1 cellular context compared by ENCODE assay signal in genomic region chr7:66655113-66655806, GRCh38.
TF ChIP-seq lines count a peak whose summit lies in the region.

No MANE protein-coding gene starts in this region.

TF ChIP-seq in SK-N-SH, 30 proteins besides CTCF, POLR2A, EP300 and RAD21:
- TF ChIP-seq MAX (IDR thresholded peaks at IDR 0.05; ENCODE audit: low read depth) (peak; percentile 29; the same call in 1 of the 2 replicates), SMC3 (IDR thresholded peaks at IDR 0.05; ENCODE audit: low read depth, low read length) (peak; percentile 14; the same call in 1 of the 2 replicates)
